In the genomic region with DNA sequence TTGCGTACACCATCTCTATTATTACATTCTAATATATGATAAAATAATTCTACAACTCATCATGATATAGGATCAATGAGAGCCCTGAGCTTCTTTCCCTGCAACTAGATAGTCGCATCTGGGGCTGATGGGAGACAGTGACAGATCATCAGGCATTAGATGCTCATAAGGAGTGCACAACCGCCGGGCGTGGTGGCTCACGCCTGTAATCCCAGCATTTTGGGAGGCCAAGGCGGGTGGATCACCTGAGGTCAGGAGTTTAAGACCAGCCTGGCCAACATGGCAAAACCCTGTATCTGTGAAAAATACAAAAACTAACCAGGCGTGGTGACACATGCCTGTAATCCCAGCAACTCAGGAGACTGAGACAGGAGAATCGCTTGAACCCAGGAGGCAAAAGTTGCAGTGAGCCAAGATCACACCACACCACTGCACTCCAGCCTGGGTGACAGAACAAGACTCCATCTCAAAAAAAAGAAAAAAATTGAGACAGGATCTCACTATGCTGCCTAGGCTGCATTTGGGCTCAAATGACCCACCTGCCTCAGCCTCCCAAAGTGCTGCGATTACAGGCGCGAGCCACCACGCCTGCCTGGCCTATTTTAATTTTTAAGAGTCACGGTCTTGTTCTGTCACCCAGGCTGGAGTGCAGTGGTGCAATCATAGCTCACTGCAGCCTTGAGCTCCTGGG, we compare ENCODE assay signal across 8 cellular contexts. TPM values are rescaled to one million over a fixed set of nuclear protein-coding genes. Genes with fewer than 3 reads are reported as not detected.
DNase-seq lines count a peak whose midpoint lies in the region; ATAC-seq and TF ChIP-seq lines count a peak whose summit lies in the region.
"Not testable (repeated sequence)": the region's sequence is repeated elsewhere in the genome, so short reads cannot be mapped to it uniquely, and the experiment has no call there.

No MANE protein-coding gene starts in this region.

- CTCF ChIA-PET in Calu3 (lab: Charles Lee), result interaction anchor here (0.6 to 1.6 kb wide), 4 partner anchors 8 to 141 kb away, joined by 3 to 6 read pairs (median 4); no protein-coding TSS in a partner anchor
- CTCF ChIA-PET in activated CD8-positive, alpha-beta T cell treated with anti-CD3 and anti-CD28 coated beads for 36 hours (lab: Charles Lee), result interaction anchor here (1.8 to 3.9 kb wide), 3 partner anchors 16 to 34 kb away, joined by 3 to 29 read pairs (median 12); no protein-coding TSS in a partner anchor
- CTCF ChIA-PET in naive thymus-derived CD4-positive, alpha-beta T cell (lab: Charles Lee), result interaction anchor here (0.7 kb wide), 1 partner anchor 314 kb away, joined by 4 read pairs; no protein-coding TSS in a partner anchor

- H3K9me3 ChIP-seq in RWPE2 (ENCODE audit: severe bottlenecking); naive thymus-derived CD4-positive, alpha-beta T cell (ENCODE audit: control insufficient read depth in 2 of 3, low read length in 3 of 3): not testable (repeated sequence)

- POLR2A ChIA-PET in activated CD8-positive, alpha-beta T cell treated with anti-CD3 and anti-CD28 coated beads for 36 hours (lab: Charles Lee), result interaction anchor here (0.6 to 2.6 kb wide), 14 partner anchors 14 to 799 kb away, joined by 3 to 10 read pairs (median 4); no protein-coding TSS in a partner anchor
- POLR2A ChIA-PET in naive thymus-derived CD4-positive, alpha-beta T cell (lab: Charles Lee), result interaction anchor here (0.8 to 2.7 kb wide), 7 partner anchors 14 to 1078 kb away, joined by 3 to 13 read pairs (median 4); no protein-coding TSS in a partner anchor

- DNase-seq in Calu3 (peak; percentile 45), HCEC 1CT (peak; percentile 45), astrocyte of the hippocampus (ENCODE audit: low read depth, low spot score) (peak; percentile 28), fibroblast of pulmonary artery (ENCODE audit: low read depth) (peak; percentile 54)
- DNase-seq in RWPE2 (ENCODE audit: low spot score), result not testable (repeated sequence)
- DNase-seq in activated CD8-positive, alpha-beta T cell treated with anti-CD3 and anti-CD28 coated beads for 36 hours, result peak; percentile 48
- DNase-seq in naive thymus-derived CD4-positive, alpha-beta T cell, result peak in 2 of 9 donors; percentile 10 to 27
- DNase-seq in stimulated activated naive CD8-positive, alpha-beta T cell treated with anti-CD3 and anti-CD28 coated beads, Interleukin-15, Interleukin-2, amounts not matched to agents 100 U/mL and 50 U/mL, for 24 hours, result peak; percentile 35

- not testable (repeated sequence) for H3K4me1 ChIP-seq in RWPE2 (ENCODE audit: insufficient read depth, poor library complexity, severe bottlenecking); naive thymus-derived CD4-positive, alpha-beta T cell (ENCODE audit: control insufficient read depth in 2 of 2, insufficient read depth in 2 of 2, low read length in 2 of 2)

- peak overlapping the region; percentile 99 for H3K27ac ChIP-seq in RWPE2 (ENCODE audit: poor library complexity, severe bottlenecking)
- H3K27ac ChIP-seq in naive thymus-derived CD4-positive, alpha-beta T cell (ENCODE audit: low read depth, low read length), result not testable (repeated sequence)

- H3K36me3 ChIP-seq in RWPE2 (ENCODE audit: low read depth), result peaks cover 43% of the 10 kb centered on the region
- H3K36me3 ChIP-seq in naive thymus-derived CD4-positive, alpha-beta T cell (ENCODE audit: control insufficient read depth in 2 of 3, insufficient read depth in 3 of 3, low read length in 3 of 3), result peaks cover 22 to 40% (median 27%) of the 10 kb centered on the region in 3 experiments

- H3K27me3 Mint-ChIP-seq in Calu3 (ENCODE audit: unreplicated experiment); activated CD8-positive, alpha-beta T cell treated with anti-CD3 and anti-CD28 coated beads for 36 hours: not testable (repeated sequence)
- peaks cover 0 to 18% (median 0%) of the 10 kb centered on the region in 5 donors for H3K27me3 Mint-ChIP-seq in naive thymus-derived CD4-positive, alpha-beta T cell

- BruUV-seq in Calu3 (replicated peaks; lab: Mats Ljungman, UMichigan), result not testable (repeated sequence)

- H3K27ac Mint-ChIP-seq in Calu3 (ENCODE audit: unreplicated experiment), result peak overlapping the region; percentile 98
- H3K27ac Mint-ChIP-seq in activated CD8-positive, alpha-beta T cell treated with anti-CD3 and anti-CD28 coated beads for 36 hours, result peak overlapping the region; percentile 96
- H3K27ac Mint-ChIP-seq in naive thymus-derived CD4-positive, alpha-beta T cell, result peak overlapping the region; percentile 83 to 99 (median 98)

- peaks cover 22% of the 10 kb centered on the region for H3K4me1 Mint-ChIP-seq in Calu3 (ENCODE audit: low read depth, unreplicated experiment)
- H3K4me1 Mint-ChIP-seq in activated CD8-positive, alpha-beta T cell treated with anti-CD3 and anti-CD28 coated beads for 36 hours (ENCODE audit: low read depth), result peaks cover 26% of the 10 kb centered on the region
- peaks cover 31 to 51% (median 38%) of the 10 kb centered on the region in 7 donors for H3K4me1 Mint-ChIP-seq in naive thymus-derived CD4-positive, alpha-beta T cell

- H3K36me3 Mint-ChIP-seq in Calu3 (ENCODE audit: insufficient read depth, unreplicated experiment), result peaks cover 100% of the 10 kb centered on the region
- H3K36me3 Mint-ChIP-seq in activated CD8-positive, alpha-beta T cell treated with anti-CD3 and anti-CD28 coated beads for 36 hours (ENCODE audit: low read depth), result peaks cover 48% of the 10 kb centered on the region
- peaks cover 18 to 44% (median 20%) of the 10 kb centered on the region in 5 donors for H3K36me3 Mint-ChIP-seq in naive thymus-derived CD4-positive, alpha-beta T cell

- TF ChIP-seq CTCF in Calu3 (IDR thresholded peaks at IDR 0.05; ENCODE audit: unreplicated experiment); RWPE2 (IDR thresholded peaks at IDR 0.05; ENCODE audit: poor library complexity, severe bottlenecking); activated CD8-positive, alpha-beta T cell treated with anti-CD3 and anti-CD28 coated beads for 36 hours (IDR thresholded peaks at IDR 0.05); fibroblast of pulmonary artery (IDR thresholded peaks at IDR 0.05; ENCODE audit: low read length, missing control alignments): not testable (repeated sequence)

- peak overlapping the region; percentile 92 for H3K4me3 Mint-ChIP-seq in Calu3 (ENCODE audit: low read depth, unreplicated experiment)
- H3K4me3 Mint-ChIP-seq in activated CD8-positive, alpha-beta T cell treated with anti-CD3 and anti-CD28 coated beads for 36 hours, result peak overlapping the region; percentile 96
- H3K4me3 Mint-ChIP-seq in naive thymus-derived CD4-positive, alpha-beta T cell, result peak overlapping the region in 5 of 10 donors; percentile 97 to 100 (median 100)

- H3K27me3 ChIP-seq in RWPE2 (ENCODE audit: insufficient read depth, poor library complexity, severe bottlenecking); naive thymus-derived CD4-positive, alpha-beta T cell (ENCODE audit: control insufficient read depth in 2 of 2, insufficient read depth in 2 of 2, low read length in 2 of 2): not testable (repeated sequence)

- ATAC-seq in RWPE2 (ENCODE audit: low read depth), result peak; percentile 0; the same call in 2 of the 3 replicates
- not testable (repeated sequence) for ATAC-seq in activated CD8-positive, alpha-beta T cell treated with anti-CD3 and anti-CD28 coated beads for 36 hours; naive thymus-derived CD4-positive, alpha-beta T cell; stimulated activated naive CD8-positive, alpha-beta T cell treated with anti-CD3 and anti-CD28 coated beads, Interleukin-15, Interleukin-2, amounts not matched to agents 100 U/mL and 50 U/mL, for 24 hours

- H3K9me3 Mint-ChIP-seq in Calu3 (ENCODE audit: low read depth, unreplicated experiment); activated CD8-positive, alpha-beta T cell treated with anti-CD3 and anti-CD28 coated beads for 36 hours: not testable (repeated sequence)
- H3K9me3 Mint-ChIP-seq in naive thymus-derived CD4-positive, alpha-beta T cell, result peaks cover 0 to 26% (median 0%) of the 10 kb centered on the region in 11 donors

- intact Hi-C loops in Calu3 (cut with micrococcal nuclease; ENCODE audit: unreplicated experiment); activated CD8-positive, alpha-beta T cell treated with anti-CD3 and anti-CD28 coated beads for 36 hours (cut with micrococcal nuclease); naive thymus-derived CD4-positive, alpha-beta T cell (cut with micrococcal nuclease): not testable (repeated sequence)

- not testable (repeated sequence) for H3K4me3 ChIP-seq in RWPE2 (ENCODE audit: severe bottlenecking); fibroblast of pulmonary artery (replicated peaks; ENCODE audit: low read depth, low read length); naive thymus-derived CD4-positive, alpha-beta T cell (ENCODE audit: low read length)

RNA-seq across cellular contexts. Expression of a gene that starts 5.7 kb away (rescaled TPM):
- 5,869 and 6,282 TPM in 2 replicates for total RNA-seq in Calu3 (2022)
- 1,000 to 10,000 TPM; 9,410 to 9,639 TPM for total RNA-seq in activated CD8-positive, alpha-beta T cell treated with anti-CD3 and anti-CD28 coated beads for 36 hours
- over 10,000 TPM in 1 of 5 experiments, 1,000 to 10,000 TPM in 4; 2,405 to 12,292 (median 2,801) TPM for total RNA-seq in naive thymus-derived CD4-positive, alpha-beta T cell
- polyA plus RNA-seq in naive thymus-derived CD4-positive, alpha-beta T cell, result over 10,000 TPM; 11,269 to 12,728 TPM

RNA-seq across cellular contexts. Expression of a gene that starts 11.1 kb away (rescaled TPM):
- 40.0 and 45.8 TPM in 2 replicates for total RNA-seq in Calu3 (2022)
- total RNA-seq in activated CD8-positive, alpha-beta T cell treated with anti-CD3 and anti-CD28 coated beads for 36 hours, result 1 to 10 TPM; 7.5 to 7.7 TPM
- total RNA-seq in naive thymus-derived CD4-positive, alpha-beta T cell, result 10 to 100 TPM in 2 of 5 experiments, 1 to 10 TPM in 3; 7.3 to 13.7 (median 9.7) TPM
- polyA plus RNA-seq in naive thymus-derived CD4-positive, alpha-beta T cell, result 1 to 10 TPM; 1.6 to 2.0 TPM
